In the genomic region with DNA sequence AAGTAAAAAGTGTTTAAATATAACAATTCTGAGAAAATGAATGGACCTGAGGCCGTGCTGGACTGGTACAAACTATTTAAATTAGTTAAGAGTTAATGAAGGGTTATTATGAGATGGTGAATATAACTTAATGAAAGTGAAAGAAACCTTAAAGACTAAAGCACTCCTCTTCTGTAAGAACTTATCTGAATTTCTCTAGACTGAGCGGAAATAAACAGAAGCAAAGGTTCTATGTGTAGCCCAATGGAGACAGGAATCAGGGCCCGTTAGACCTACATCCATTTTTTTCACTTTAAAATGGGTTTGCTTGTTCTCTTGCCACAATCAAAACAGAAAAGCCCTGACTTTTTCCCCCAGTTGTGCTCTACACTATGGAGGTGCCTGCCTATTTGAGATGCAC, we compare ENCODE assay signal across 11 cellular contexts.
"Had no signal": no experiment of that assay in that cellular context is flagged by ENCODE, and none has a peak within 500 bp of the region (broad histone marks: within the 10 kb centered on the region; RNA-seq: fewer than 3 reads in every experiment).

No MANE protein-coding gene starts in this region.

- H3K4me2 ChIP-seq: KMS-11 had no signal

- H3K9me3 Mint-ChIP-seq: HFFc6 had no signal

- DNase-seq: GM23248, H7, HFFc6, IMR-90, Karpas-422, KBM-7 had no signal

- FAIRE-seq: H1, HTR-8/SVneo had no signal

- H3K4me1 ChIP-seq: HAP-1 had no signal

- H3K4me3 ChIP-seq: GM23248, HAP-1 had no signal

- H3K27ac Mint-ChIP-seq: HFFc6 had no signal

- H3K4me3 Mint-ChIP-seq: HFFc6 had no signal

- H3K36me3 ChIP-seq: HAP-1 had no signal

- H3K27ac ChIP-seq: GM23248, KMS-11 had no signal

- ATAC-seq: HCT116 had no signal
